2 cellular contexts compared by ENCODE assay signal in genomic region chr20:19812696-19813095, GRCh38.
A peak's percentile ranks its signal among the peaks of the same experiment; 100 is the strongest.
TF ChIP-seq lines count a peak whose summit lies in the region.

No MANE protein-coding gene starts in this region.

TF ChIP-seq in SK-N-SH, 30 proteins besides CTCF, POLR2A, EP300 and RAD21:
- TF ChIP-seq, protein P1, sequence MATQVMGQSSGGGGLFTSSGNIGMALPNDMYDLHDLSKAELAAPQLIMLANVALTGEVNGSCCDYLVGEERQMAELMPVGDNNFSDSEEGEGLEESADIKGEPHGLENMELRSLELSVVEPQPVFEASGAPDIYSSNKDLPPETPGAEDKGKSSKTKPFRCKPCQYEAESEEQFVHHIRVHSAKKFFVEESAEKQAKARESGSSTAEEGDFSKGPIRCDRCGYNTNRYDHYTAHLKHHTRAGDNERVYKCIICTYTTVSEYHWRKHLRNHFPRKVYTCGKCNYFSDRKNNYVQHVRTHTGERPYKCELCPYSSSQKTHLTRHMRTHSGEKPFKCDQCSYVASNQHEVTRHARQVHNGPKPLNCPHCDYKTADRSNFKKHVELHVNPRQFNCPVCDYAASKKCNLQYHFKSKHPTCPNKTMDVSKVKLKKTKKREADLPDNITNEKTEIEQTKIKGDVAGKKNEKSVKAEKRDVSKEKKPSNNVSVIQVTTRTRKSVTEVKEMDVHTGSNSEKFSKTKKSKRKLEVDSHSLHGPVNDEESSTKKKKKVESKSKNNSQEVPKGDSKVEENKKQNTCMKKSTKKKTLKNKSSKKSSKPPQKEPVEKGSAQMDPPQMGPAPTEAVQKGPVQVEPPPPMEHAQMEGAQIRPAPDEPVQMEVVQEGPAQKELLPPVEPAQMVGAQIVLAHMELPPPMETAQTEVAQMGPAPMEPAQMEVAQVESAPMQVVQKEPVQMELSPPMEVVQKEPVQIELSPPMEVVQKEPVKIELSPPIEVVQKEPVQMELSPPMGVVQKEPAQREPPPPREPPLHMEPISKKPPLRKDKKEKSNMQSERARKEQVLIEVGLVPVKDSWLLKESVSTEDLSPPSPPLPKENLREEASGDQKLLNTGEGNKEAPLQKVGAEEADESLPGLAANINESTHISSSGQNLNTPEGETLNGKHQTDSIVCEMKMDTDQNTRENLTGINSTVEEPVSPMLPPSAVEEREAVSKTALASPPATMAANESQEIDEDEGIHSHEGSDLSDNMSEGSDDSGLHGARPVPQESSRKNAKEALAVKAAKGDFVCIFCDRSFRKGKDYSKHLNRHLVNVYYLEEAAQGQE (IDR thresholded peaks at IDR 0.05; ENCODE audit: low read depth, low read length) = no peak
- 0 out of 2 replicates have a peak, but pooled peaks have one; percentile 19 for TF ChIP-seq TCF12 (IDR thresholded peaks at IDR 0.05)
- no peak for TF ChIP-seq JUND (IDR thresholded peaks at IDR 0.05)
- TF ChIP-seq FOSL2 (IDR thresholded peaks at IDR 0.05; ENCODE audit: borderline replicate concordance, low read depth) = no peak
- TF ChIP-seq TEAD4 (IDR thresholded peaks at IDR 0.05; ENCODE audit: borderline replicate concordance, insufficient read depth) = no peak
- no peak for TF ChIP-seq ELF1 (IDR thresholded peaks at IDR 0.05)
- no peak for TF ChIP-seq NFIC (IDR thresholded peaks at IDR 0.05; ENCODE audit: borderline replicate concordance)
- no peak for TF ChIP-seq EZH2phosphoT487 (IDR thresholded peaks at IDR 0.05; ENCODE audit: borderline replicate concordance, low read depth)

TF ChIP-seq in SK-N-SH treated with all-trans-retinoic acid at 6 μM for 48 hours, 23 proteins besides CTCF, POLR2A, EP300 and RAD21:
- TF ChIP-seq, protein P2, sequence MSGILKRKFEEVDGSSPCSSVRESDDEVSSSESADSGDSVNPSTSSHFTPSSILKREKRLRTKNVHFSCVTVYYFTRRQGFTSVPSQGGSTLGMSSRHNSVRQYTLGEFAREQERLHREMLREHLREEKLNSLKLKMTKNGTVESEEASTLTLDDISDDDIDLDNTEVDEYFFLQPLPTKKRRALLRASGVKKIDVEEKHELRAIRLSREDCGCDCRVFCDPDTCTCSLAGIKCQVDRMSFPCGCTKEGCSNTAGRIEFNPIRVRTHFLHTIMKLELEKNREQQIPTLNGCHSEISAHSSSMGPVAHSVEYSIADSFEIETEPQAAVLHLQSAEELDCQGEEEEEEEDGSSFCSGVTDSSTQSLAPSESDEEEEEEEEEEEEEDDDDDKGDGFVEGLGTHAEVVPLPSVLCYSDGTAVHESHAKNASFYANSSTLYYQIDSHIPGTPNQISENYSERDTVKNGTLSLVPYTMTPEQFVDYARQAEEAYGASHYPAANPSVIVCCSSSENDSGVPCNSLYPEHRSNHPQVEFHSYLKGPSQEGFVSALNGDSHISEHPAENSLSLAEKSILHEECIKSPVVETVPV (CRISPR knock-in tag; IDR thresholded peaks at IDR 0.05) = no peak
- no peak for TF ChIP-seq TCF4 (CRISPR knock-in tag; IDR thresholded peaks at IDR 0.05; ENCODE audit: borderline replicate concordance)
- no peak for TF ChIP-seq ZFP30 (CRISPR knock-in tag; IDR thresholded peaks at IDR 0.05)
- TF ChIP-seq ZFP3 (CRISPR knock-in tag; IDR thresholded peaks at IDR 0.05) = no peak
- TF ChIP-seq SNAI2 (CRISPR knock-in tag; IDR thresholded peaks at IDR 0.05) = no peak
- TF ChIP-seq ZNF8 (CRISPR knock-in tag; IDR thresholded peaks at IDR 0.05) = no peak
- no peak for TF ChIP-seq ESRRG (CRISPR knock-in tag; IDR thresholded peaks at IDR 0.05)
- TF ChIP-seq PPARA (CRISPR knock-in tag; IDR thresholded peaks at IDR 0.05; ENCODE audit: borderline replicate concordance) = no peak
- no peak for TF ChIP-seq ZC3H10 (CRISPR knock-in tag; IDR thresholded peaks at IDR 0.05)
- TF ChIP-seq ZNF565 (CRISPR knock-in tag; conservative IDR thresholded peaks at IDR 0.05; ENCODE audit: low read depth) = no peak
- TF ChIP-seq, protein P3, sequence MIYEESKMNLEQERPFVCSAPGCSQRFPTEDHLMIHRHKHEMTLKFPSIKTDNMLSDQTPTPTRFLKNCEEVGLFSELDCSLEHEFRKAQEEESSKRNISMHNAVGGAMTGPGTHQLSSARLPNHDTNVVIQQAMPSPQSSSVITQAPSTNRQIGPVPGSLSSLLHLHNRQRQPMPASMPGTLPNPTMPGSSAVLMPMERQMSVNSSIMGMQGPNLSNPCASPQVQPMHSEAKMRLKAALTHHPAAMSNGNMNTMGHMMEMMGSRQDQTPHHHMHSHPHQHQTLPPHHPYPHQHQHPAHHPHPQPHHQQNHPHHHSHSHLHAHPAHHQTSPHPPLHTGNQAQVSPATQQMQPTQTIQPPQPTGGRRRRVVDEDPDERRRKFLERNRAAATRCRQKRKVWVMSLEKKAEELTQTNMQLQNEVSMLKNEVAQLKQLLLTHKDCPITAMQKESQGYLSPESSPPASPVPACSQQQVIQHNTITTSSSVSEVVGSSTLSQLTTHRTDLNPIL (CRISPR knock-in tag; IDR thresholded peaks at IDR 0.05; ENCODE audit: low read depth) = no peak
- TF ChIP-seq OSR1 (CRISPR knock-in tag; IDR thresholded peaks at IDR 0.05) = no peak
- no peak for TF ChIP-seq ISL1 (CRISPR knock-in tag; IDR thresholded peaks at IDR 0.05)
- TF ChIP-seq TOX (CRISPR knock-in tag; IDR thresholded peaks at IDR 0.05; ENCODE audit: borderline replicate concordance) = no peak
- TF ChIP-seq PATZ1 (CRISPR knock-in tag; IDR thresholded peaks at IDR 0.05; ENCODE audit: borderline replicate concordance) = no peak
- TF ChIP-seq ZNF70 (CRISPR knock-in tag; IDR thresholded peaks at IDR 0.05) = no peak
- no peak for TF ChIP-seq GLIS3 (CRISPR knock-in tag; IDR thresholded peaks at IDR 0.05)
- TF ChIP-seq, protein P4, sequence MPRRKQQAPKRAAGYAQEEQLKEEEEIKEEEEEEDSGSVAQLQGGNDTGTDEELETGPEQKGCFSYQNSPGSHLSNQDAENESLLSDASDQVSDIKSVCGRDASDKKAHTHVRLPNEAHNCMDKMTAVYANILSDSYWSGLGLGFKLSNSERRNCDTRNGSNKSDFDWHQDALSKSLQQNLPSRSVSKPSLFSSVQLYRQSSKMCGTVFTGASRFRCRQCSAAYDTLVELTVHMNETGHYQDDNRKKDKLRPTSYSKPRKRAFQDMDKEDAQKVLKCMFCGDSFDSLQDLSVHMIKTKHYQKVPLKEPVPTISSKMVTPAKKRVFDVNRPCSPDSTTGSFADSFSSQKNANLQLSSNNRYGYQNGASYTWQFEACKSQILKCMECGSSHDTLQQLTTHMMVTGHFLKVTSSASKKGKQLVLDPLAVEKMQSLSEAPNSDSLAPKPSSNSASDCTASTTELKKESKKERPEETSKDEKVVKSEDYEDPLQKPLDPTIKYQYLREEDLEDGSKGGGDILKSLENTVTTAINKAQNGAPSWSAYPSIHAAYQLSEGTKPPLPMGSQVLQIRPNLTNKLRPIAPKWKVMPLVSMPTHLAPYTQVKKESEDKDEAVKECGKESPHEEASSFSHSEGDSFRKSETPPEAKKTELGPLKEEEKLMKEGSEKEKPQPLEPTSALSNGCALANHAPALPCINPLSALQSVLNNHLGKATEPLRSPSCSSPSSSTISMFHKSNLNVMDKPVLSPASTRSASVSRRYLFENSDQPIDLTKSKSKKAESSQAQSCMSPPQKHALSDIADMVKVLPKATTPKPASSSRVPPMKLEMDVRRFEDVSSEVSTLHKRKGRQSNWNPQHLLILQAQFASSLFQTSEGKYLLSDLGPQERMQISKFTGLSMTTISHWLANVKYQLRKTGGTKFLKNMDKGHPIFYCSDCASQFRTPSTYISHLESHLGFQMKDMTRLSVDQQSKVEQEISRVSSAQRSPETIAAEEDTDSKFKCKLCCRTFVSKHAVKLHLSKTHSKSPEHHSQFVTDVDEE (CRISPR knock-in tag; IDR thresholded peaks at IDR 0.05) = no peak
- TF ChIP-seq CSDC2 (CRISPR knock-in tag; IDR thresholded peaks at IDR 0.05) = no peak
- TF ChIP-seq, protein P5, sequence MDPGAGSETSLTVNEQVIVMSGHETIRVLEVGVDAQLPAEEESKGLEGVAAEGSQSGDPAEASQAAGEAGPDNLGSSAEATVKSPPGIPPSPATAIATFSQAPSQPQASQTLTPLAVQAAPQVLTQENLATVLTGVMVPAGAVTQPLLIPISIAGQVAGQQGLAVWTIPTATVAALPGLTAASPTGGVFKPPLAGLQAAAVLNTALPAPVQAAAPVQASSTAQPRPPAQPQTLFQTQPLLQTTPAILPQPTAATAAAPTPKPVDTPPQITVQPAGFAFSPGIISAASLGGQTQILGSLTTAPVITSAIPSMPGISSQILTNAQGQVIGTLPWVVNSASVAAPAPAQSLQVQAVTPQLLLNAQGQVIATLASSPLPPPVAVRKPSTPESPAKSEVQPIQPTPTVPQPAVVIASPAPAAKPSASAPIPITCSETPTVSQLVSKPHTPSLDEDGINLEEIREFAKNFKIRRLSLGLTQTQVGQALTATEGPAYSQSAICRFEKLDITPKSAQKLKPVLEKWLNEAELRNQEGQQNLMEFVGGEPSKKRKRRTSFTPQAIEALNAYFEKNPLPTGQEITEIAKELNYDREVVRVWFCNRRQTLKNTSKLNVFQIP (CRISPR knock-in tag; IDR thresholded peaks at IDR 0.05; ENCODE audit: borderline replicate concordance, low read depth) = no peak
